Comparison of ENCODE assay signal across 24 cellular contexts in genomic region chr2:132641819-132642218, GRCh38. TPM values are rescaled to one million over a fixed set of nuclear protein-coding genes. Genes with fewer than 3 reads are reported as not detected.
"Had no signal": no experiment of that assay in that cellular context is flagged by ENCODE, and none has a peak within 500 bp of the region (broad histone marks: within the 10 kb centered on the region; RNA-seq: fewer than 3 reads in every experiment).

No MANE protein-coding gene starts in this region.

- DNase-seq: hypothalamus; immature natural killer cell; kidney; left colon; left lung; midbrain; mucosa of descending colon; naive thymus-derived CD4-positive, alpha-beta T cell; ovary; stimulated activated CD4-positive, alpha-beta T cell treated with anti-CD3 and anti-CD28 coated beads, Interleukin-1b, Interleukin-23, amount 100 ng/mL, for 48 hours; stimulated activated CD4-positive, alpha-beta T cell treated with anti-CD3 and anti-CD28 coated beads, Interleukin-2, amount 100 ng/mL, for 48 hours; stimulated activated naive B cell treated with anti-CD40 and anti-IgM and Interleukin-4, amounts not matched to agents 10 μg/mL and 1 μg/mL and 100 μg/mL, for 72 hours; stimulated activated naive CD8-positive, alpha-beta T cell treated with anti-CD3 and anti-CD28 coated beads, Interleukin-15, Interleukin-2, amounts not matched to agents 100 U/mL and 50 U/mL, for 24 hours; stomach; testis; thyroid gland; transverse colon; upper lobe of left lung had no signal

- H3K36me3 ChIP-seq: left lung, ovary, right atrium auricular region, right lobe of liver, thyroid gland, transverse colon, upper lobe of left lung had no signal

- H3K4me2 ChIP-seq: smooth muscle cell had no signal

- H3K4me3 ChIP-seq: left lung, mucosa of descending colon, ovary, right atrium auricular region, right lobe of liver, smooth muscle cell, stomach, testis, thyroid gland, transverse colon, upper lobe of left lung had no signal

- H3K4me1 ChIP-seq: left lung, right atrium auricular region, testis, thyroid gland, upper lobe of left lung had no signal

- FAIRE-seq: islet of Langerhans, kidney, urothelium cell line had no signal

- H3K27me3 ChIP-seq: left lung, ovary, right atrium auricular region, right lobe of liver, stomach, testis, thyroid gland, transverse colon, upper lobe of left lung had no signal

- ATAC-seq: left colon; left lung; mucosa of descending colon; naive thymus-derived CD4-positive, alpha-beta T cell; natural killer cell treated with Interleukin-12 subunit alpha and Interleukin-12 subunit beta and Interleukin-15 and Interleukin-18, amount 100 ng/mL, for 72 hours; stimulated activated naive B cell treated with anti-CD40 and anti-IgM and Interleukin-4, amounts not matched to agents 10 μg/mL and 1 μg/mL and 100 μg/mL, for 72 hours; stimulated activated naive CD8-positive, alpha-beta T cell treated with anti-CD3 and anti-CD28 coated beads, Interleukin-15, Interleukin-2, amounts not matched to agents 100 U/mL and 50 U/mL, for 24 hours had no signal

- H3K27ac ChIP-seq: left lung, ovary, right atrium auricular region, stomach, testis, thyroid gland, transverse colon, upper lobe of left lung had no signal

- H3K9me3 ChIP-seq: left lung, mucosa of descending colon, ovary, right atrium auricular region, right lobe of liver, stomach, testis, thyroid gland, transverse colon, upper lobe of left lung had no signal

RNA-seq across cellular contexts. Expression of gene LYPD1, which starts 28.2 kb away (rescaled TPM):
- total RNA-seq: naive thymus-derived CD4-positive, alpha-beta T cell; natural killer cell treated with Interleukin-12 subunit alpha and Interleukin-12 subunit beta and Interleukin-15 and Interleukin-18, amount 100 ng/mL, for 72 hours had no signal
- polyA plus RNA-seq: immature natural killer cell; naive thymus-derived CD4-positive, alpha-beta T cell had no signal
